ENCODE assay signal across 25 cellular contexts in genomic region chr3:194741916-194742315, GRCh38.
"Had no signal": no experiment of that assay in that cellular context is flagged by ENCODE, and none has a peak within 500 bp of the region (broad histone marks: within the 10 kb centered on the region; RNA-seq: fewer than 3 reads in every experiment).

No MANE protein-coding gene starts in this region.

- DNase-seq: IMR-90, Kasumi-1, MM.1S, NCI-H1048, NCI-H1105, NCI-H1417, NCI-H1436 treated with DMSO at 0.1 percent for 48 hours, NCI-H1694, NCI-H187 treated with DMSO at 0.1 percent for 48 hours, NCI-H2029 treated with DMSO at 0.1 percent for 48 hours, NCI-H2107, NCI-H2227 treated with DMSO at 0.1 percent for 48 hours, NCI-H446, NCI-H510A, NCI-H524 treated with DMSO at 0.1 percent for 48 hours, NCI-H69, NCI-H774, SHP77 treated with DMSO at 0.1 percent for 48 hours, SJCRH30, SK-N-SH, SW 1271, T-cell had no signal

- H3K27ac ChIP-seq: KMS-11, Peyer's patch, SJCRH30 had no signal

- H3K4me1 ChIP-seq: Peyer's patch, SJCRH30 had no signal

- H3K4me2 ChIP-seq: KMS-11 had no signal

- H3K4me3 ChIP-seq: Peyer's patch, SJCRH30 had no signal

- H3K27me3 ChIP-seq: Peyer's patch, SJCRH30 had no signal

- H3K9me2 ChIP-seq: SK-N-SH had no signal

- H3K9me3 ChIP-seq: Peyer's patch, SJCRH30, SK-N-SH had no signal

- H3K9ac ChIP-seq: KMS-11, SK-N-SH had no signal

- ATAC-seq: Right ventricle myocardium inferior, T-cell had no signal

- H3K36me3 ChIP-seq: Peyer's patch, SJCRH30 had no signal
